ENCODE assay signal across 2 cellular contexts in the genomic region with DNA sequence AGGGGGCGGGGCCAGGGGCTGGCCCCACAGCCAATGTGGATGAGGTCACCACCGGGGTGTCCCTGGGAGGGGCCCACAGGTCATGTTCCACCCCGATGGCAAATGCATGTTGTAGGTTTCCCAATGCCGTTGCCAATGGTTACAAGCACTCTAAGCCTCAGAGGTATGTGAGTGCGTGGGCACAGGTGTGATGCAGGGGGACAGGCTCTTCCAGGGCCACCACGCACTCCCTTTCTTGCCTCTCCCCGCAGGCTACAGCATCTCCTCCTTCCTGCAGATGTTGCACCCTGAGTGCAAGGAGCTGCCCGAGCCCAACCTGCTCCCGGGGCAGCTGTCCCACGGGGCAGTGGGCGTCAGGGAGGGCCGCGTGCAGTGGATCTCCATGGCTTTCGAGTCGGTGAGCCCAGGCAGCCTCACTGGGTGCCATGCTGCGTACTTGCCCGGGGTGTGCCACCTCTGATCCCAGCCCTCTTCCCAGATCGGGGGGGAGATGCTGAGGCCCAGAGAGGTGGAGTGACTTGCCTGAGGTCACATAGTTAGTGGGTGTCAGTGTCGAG.
TF ChIP-seq lines count a peak whose summit lies in the region.

No MANE protein-coding gene starts in this region.

TF ChIP-seq in Ishikawa, 13 proteins besides CTCF, POLR2A, EP300 and RAD21:
- TF ChIP-seq, protein P1, sequence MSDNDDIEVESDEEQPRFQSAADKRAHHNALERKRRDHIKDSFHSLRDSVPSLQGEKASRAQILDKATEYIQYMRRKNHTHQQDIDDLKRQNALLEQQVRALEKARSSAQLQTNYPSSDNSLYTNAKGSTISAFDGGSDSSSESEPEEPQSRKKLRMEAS (IDR thresholded peaks at IDR 0.05) = no peak
- TF ChIP-seq CEBPB (IDR thresholded peaks at IDR 0.05) (peak; percentile 19; the same call in 1 of the 2 replicates), EGR1 (IDR thresholded peaks at IDR 0.05) (peak; percentile 62), CREB1 (IDR thresholded peaks at IDR 0.05; ENCODE audit: low read depth) (no peak), YY1 (IDR thresholded peaks at IDR 0.05; ENCODE audit: low read depth) (no peak)

TF ChIP-seq in H1, 55 proteins besides CTCF, POLR2A, EP300 and RAD21:
- TF ChIP-seq TEAD4 (IDR thresholded peaks at IDR 0.05; ENCODE audit: low read depth, low read length) (peak; percentile 43; the same call in 1 of the 2 replicates), CEBPB (IDR thresholded peaks at IDR 0.05; ENCODE audit: low read depth, low read length) (no peak), EGR1 (IDR thresholded peaks at IDR 0.05; ENCODE audit: borderline replicate concordance, low read depth, low read length) (0 out of 2 replicates have a peak, but pooled peaks have one; percentile 39), TCF12 (IDR thresholded peaks at IDR 0.05; ENCODE audit: low read depth, low read length) (0 out of 2 replicates have a peak, but pooled peaks have one; percentile 22)
